17 cellular contexts compared by ENCODE assay signal in the genomic region with DNA sequence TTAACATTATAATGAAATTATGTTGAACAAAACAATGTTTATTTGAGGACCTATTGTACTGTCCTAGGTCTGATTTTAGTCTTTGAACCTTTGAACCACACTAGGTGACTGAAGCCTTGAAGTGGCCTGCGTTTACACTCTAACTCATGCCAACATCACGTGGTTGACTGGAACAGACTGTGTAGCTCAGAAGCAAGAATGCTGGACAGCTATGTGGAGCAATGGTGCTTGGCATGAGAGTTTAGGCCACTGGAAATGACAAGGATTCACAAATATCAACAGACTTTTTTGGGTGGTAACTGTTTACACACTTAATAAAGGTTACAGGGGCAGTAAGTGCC.
DNase-seq lines count a peak whose midpoint lies in the region; ATAC-seq and TF ChIP-seq lines count a peak whose summit lies in the region.
"Had no signal": no experiment of that assay in that cellular context is flagged by ENCODE, and none has a peak within 500 bp of the region (broad histone marks: within the 10 kb centered on the region; RNA-seq: fewer than 3 reads in every experiment).

No MANE protein-coding gene starts in this region.

- H3K9ac ChIP-seq in PC-3 (ENCODE audit: low read length) = no peak overlapping the region
- H3K9ac ChIP-seq: BLaER1 treated with 17β-estradiol and CSF1 and Interleukin-3, amounts not matched to agents 10 nM and 100 nM had no signal

- no TSS peak for BruUV-seq in PC-3 (replicated peaks; lab: Mats Ljungman, UMichigan)

- intact Hi-C loops in heart left ventricle (cut with DNase I) = no loop called here
- intact Hi-C loops in Right ventricle myocardium inferior (cut with DNase I) = loop anchor here (5.0 kb wide), 1 partner anchor 391 kb away; the partner anchor contains the start of gene RAP2B
- intact Hi-C loops in gastrocnemius medialis (cut with DNase I; ENCODE audit: low total_unique reads) = no loop called here
- intact Hi-C loops in ascending aorta (cut with DNase I) = no loop called here
- intact Hi-C loops in PC-3 (cut with micrococcal nuclease) = no loop called here

- peak; percentile 45 to 82 (median 61) for ATAC-seq in heart left ventricle
- ATAC-seq in Right ventricle myocardium inferior = no peak
- ATAC-seq in gastrocnemius medialis = peak; percentile 66 to 81
- no peak for ATAC-seq in PC-3
- ATAC-seq: CD8-positive, alpha-beta T cell had no signal

- in situ Hi-C loops in gastrocnemius medialis (cut with MboI; ENCODE audit: low sequenced_read_pairs in 4 of 4) = no loop called here

- no peaks in the 10 kb centered on the region for H3K9me2 ChIP-seq in PC-3 (replicated peaks; ENCODE audit: low read length)

- no peaks in the 10 kb centered on the region for H3K27me3 ChIP-seq in heart left ventricle
- H3K27me3 ChIP-seq in gastrocnemius medialis = no peaks in the 10 kb centered on the region
- H3K27me3 ChIP-seq in ascending aorta = no peaks in the 10 kb centered on the region
- H3K27me3 ChIP-seq in PC-3 (ENCODE audit: low read length) = no peaks in the 10 kb centered on the region
- H3K27me3 ChIP-seq: BLaER1 treated with 17β-estradiol and CSF1 and Interleukin-3, amounts not matched to agents 10 nM and 100 nM had no signal

- H2AFZ ChIP-seq in PC-3 (ENCODE audit: low read length) = no peak overlapping the region

- H3K4me3 ChIP-seq in heart left ventricle (peak overlapping the region in 3 of 12 donors; percentile 1 to 21 (median 8)), gastrocnemius medialis (no peak overlapping the region), ascending aorta (no peak overlapping the region), PC-3 (ENCODE audit: low read length) (no peak overlapping the region)
- H3K4me3 ChIP-seq: BLaER1 treated with 17β-estradiol and CSF1 and Interleukin-3, amounts not matched to agents 10 nM and 100 nM had no signal

- no peaks in the 10 kb centered on the region for H4K20me1 ChIP-seq in PC-3 (ENCODE audit: low read length)
- H4K20me1 ChIP-seq: BLaER1 treated with 17β-estradiol and CSF1 and Interleukin-3, amounts not matched to agents 10 nM and 100 nM had no signal

- POLR2A ChIA-PET in PC-3 (lab: Charles Lee; ENCODE audit: unreplicated experiment) = no interaction called here

- TF ChIP-seq CTCF in heart left ventricle (IDR thresholded peaks at IDR 0.05) (no peak), gastrocnemius medialis (IDR thresholded peaks at IDR 0.05 in 4 of 5, conservative IDR thresholded peaks at IDR 0.05 in 1 of 5) (no peak), ascending aorta (IDR thresholded peaks at IDR 0.05) (no peak), PC-3 (conservative IDR thresholded peaks at IDR 0.05; ENCODE audit: low read depth, low read length) (no peak)

- H3K79me2 ChIP-seq in PC-3 (ENCODE audit: low read length) = no peaks in the 10 kb centered on the region

- 51 to 74% (median 60%) methylated on average over 2 of the region's 2 CpGs for WGBS in heart left ventricle, 4 donors

- CTCF ChIA-PET in PC-3 (lab: Charles Lee) = no interaction called here

- H3K4me1 ChIP-seq in heart left ventricle (peaks cover 0 to 4% (median 0%) of the 10 kb centered on the region in 12 donors), gastrocnemius medialis (no peaks in the 10 kb centered on the region), ascending aorta (no peaks in the 10 kb centered on the region), PC-3 (ENCODE audit: insufficient read depth, low read length) (no peaks in the 10 kb centered on the region)
- H3K4me1 ChIP-seq: BLaER1 treated with 17β-estradiol and CSF1 and Interleukin-3, amounts not matched to agents 10 nM and 100 nM had no signal

- H3K9me3 ChIP-seq in heart left ventricle (peaks cover 0 to 12% (median 3%) of the 10 kb centered on the region in 12 donors), gastrocnemius medialis (no peaks in the 10 kb centered on the region), ascending aorta (no peaks in the 10 kb centered on the region), PC-3 (ENCODE audit: low read length) (no peaks in the 10 kb centered on the region)

- DNase-seq in heart left ventricle (no peak), Right ventricle myocardium inferior (ENCODE audit: missing footprints) (no peak), M059J (ENCODE audit: low read depth) (peak; percentile 2), dermis blood vessel endothelial cell (peak; percentile 2), gastrocnemius medialis (no peak), ascending aorta (ENCODE audit: low spot score in 2 of 2) (no peak), PC-3 (no peak)
- DNase-seq: CD8-positive, alpha-beta T cell; DMS79; MV-4-11; NCI-H1694 treated with DMSO at 0.1 percent for 48 hours; NCI-H2107; NCI-H510A; NCI-H774; OCI-M1; RPMI8226 had no signal

- H3K36me3 ChIP-seq in heart left ventricle = no peaks in the 10 kb centered on the region
- no peaks in the 10 kb centered on the region for H3K36me3 ChIP-seq in gastrocnemius medialis
- no peaks in the 10 kb centered on the region for H3K36me3 ChIP-seq in ascending aorta
- H3K36me3 ChIP-seq in PC-3 (ENCODE audit: low read depth, low read length) = no peaks in the 10 kb centered on the region
- H3K36me3 ChIP-seq: BLaER1 treated with 17β-estradiol and CSF1 and Interleukin-3, amounts not matched to agents 10 nM and 100 nM had no signal

- H3K4me2 ChIP-seq in PC-3 (ENCODE audit: low read length) = no peak overlapping the region
- H3K4me2 ChIP-seq: BLaER1 treated with 17β-estradiol and CSF1 and Interleukin-3, amounts not matched to agents 10 nM and 100 nM had no signal

- H3F3A ChIP-seq in PC-3 (ENCODE audit: low read length, unreplicated experiment) = no peaks in the 10 kb centered on the region

- no peak for TF ChIP-seq POLR2A in heart left ventricle (IDR thresholded peaks at IDR 0.05)
- TF ChIP-seq POLR2A in gastrocnemius medialis (IDR thresholded peaks at IDR 0.05) = no peak

- peak overlapping the region in 6 of 12 donors; percentile 14 to 57 (median 39) for H3K27ac ChIP-seq in heart left ventricle
- H3K27ac ChIP-seq in gastrocnemius medialis = peak overlapping the region; percentile 1 to 57 (median 46)
- no peak overlapping the region for H3K27ac ChIP-seq in ascending aorta
- no peak overlapping the region for H3K27ac ChIP-seq in PC-3 (ENCODE audit: low read length)
- H3K27ac ChIP-seq: BLaER1 treated with 17β-estradiol and CSF1 and Interleukin-3, amounts not matched to agents 10 nM and 100 nM had no signal

Comparison
In these comparisons a context has a peak if more than half of its experiments do, and no peak if none do; other contexts are left out.
1. ATAC-seq: peak in heart left ventricle (4 of 4) and gastrocnemius medialis (2 of 2); none in Right ventricle myocardium inferior (single experiment) and PC-3 (single experiment).
2. DNase-seq: peak in M059J (single experiment) and dermis blood vessel endothelial cell (single experiment); none in heart left ventricle (0 of 5), Right ventricle myocardium inferior (single experiment), gastrocnemius medialis (0 of 2), ascending aorta (0 of 2) and PC-3 (single experiment).
3. H3K27ac ChIP-seq: peak in gastrocnemius medialis (4 of 4); none in ascending aorta (0 of 2) and PC-3 (single experiment).